In genomic region chr10:58967551-58968418, GRCh38 we compare ENCODE assay signal across 8 cellular contexts.
DNase-seq lines count a peak whose midpoint lies in the region; ATAC-seq lines count a peak whose summit lies in the region.

No MANE protein-coding gene starts in this region.

- 0 out of 2 replicates have a peak overlapping the region, but pooled peaks have one; percentile 8 for H3K9ac ChIP-seq in HUES64 (ENCODE audit: low read depth, low read length)

- H3K27me3 ChIP-seq in HUES64 (ENCODE audit: insufficient read depth, low read length) (peaks cover 49% of the 10 kb centered on the region), neuron (ENCODE audit: insufficient read depth, low read length) (peaks cover 10% of the 10 kb centered on the region)

- no peak for DNase-seq in NCI-H1694 treated with DMSO at 0.1 percent for 48 hours (lab: John Stamatoyannopoulos, UW)
- no peak for DNase-seq in NOMO-1 treated with DMSO at 0.1 percent for 48 hours (lab: John Stamatoyannopoulos, UW; ENCODE audit: unreplicated experiment)

- peak overlapping the region; percentile 20; the same call in 1 of the 2 replicates for H3K27ac ChIP-seq in HUES64 (ENCODE audit: low read depth, low read length)
- H3K27ac ChIP-seq in cingulate gyrus (ENCODE audit: low read depth, low read length) = peak overlapping the region; percentile 97

- peak overlapping the region; percentile 4 for H2AFZ ChIP-seq in neuron (ENCODE audit: low read depth, low read length)

- H3K4me1 ChIP-seq in HUES64 (ENCODE audit: insufficient read depth, low read length) (peaks cover 46% of the 10 kb centered on the region), neuron (ENCODE audit: insufficient read depth, low read length) (peaks cover 19% of the 10 kb centered on the region)

- 11% methylated on average over 19 of the region's 19 CpGs for WGBS in HUES64

- H3K9me3 ChIP-seq in HUES64 (ENCODE audit: insufficient read depth, low read depth, low read length) (no peaks in the 10 kb centered on the region), neuron (ENCODE audit: low read length) (no peaks in the 10 kb centered on the region)

- peak overlapping the region; percentile 29 for H3K4me3 ChIP-seq in HUES64 (ENCODE audit: low read length)
- H3K4me3 ChIP-seq in neuron (ENCODE audit: low read length) = peak overlapping the region; percentile 40

- H3K36me3 ChIP-seq in HUES64 (ENCODE audit: insufficient read depth, low read length) (no peaks in the 10 kb centered on the region), neuron (ENCODE audit: insufficient read depth, low read length) (no peaks in the 10 kb centered on the region)

- ATAC-seq in GM18498 (IDR thresholded peaks at IDR 0.05; ENCODE audit: unreplicated experiment) (peak; percentile 65), GM21515 (IDR thresholded peaks at IDR 0.05; ENCODE audit: unreplicated experiment) (no peak), GM18867 (IDR thresholded peaks at IDR 0.05; ENCODE audit: unreplicated experiment) (no peak)
